ENCODE assay signal across 8 cellular contexts in the genomic region with DNA sequence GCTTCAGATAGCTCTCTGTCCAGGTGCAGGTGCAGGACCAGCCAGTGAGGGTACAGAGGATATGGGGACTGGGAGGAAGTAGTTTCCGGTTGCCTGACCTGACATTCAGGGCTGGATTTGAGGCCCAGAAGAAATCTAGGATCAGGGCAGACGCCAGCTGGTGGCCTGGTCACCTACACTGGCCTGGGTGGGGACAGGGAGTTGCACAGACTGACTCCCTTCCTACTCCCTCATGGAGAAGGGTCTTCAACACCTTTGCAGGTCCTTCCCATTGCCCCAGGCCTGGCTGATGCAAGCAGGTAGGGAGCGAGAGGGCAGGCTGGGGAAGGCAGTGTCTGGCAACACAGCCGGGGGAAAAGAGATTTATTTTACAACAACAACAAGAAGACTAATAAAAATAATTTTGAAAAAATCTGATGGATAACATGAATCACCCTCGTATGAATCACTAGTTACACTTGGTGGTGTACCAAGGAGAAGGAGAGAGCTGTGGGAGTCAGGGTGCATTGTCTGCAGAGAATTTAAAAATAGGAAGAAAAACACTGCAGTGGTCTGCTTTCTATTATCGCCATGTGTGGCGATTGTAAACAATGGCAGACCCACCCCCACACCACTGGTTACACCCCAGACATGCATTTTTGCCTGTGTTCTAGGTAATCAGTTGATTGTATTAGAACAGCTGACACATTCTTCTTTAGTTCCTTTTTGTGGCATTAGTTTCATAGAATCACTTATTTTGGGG.
DNase-seq lines count a peak whose midpoint lies in the region; ATAC-seq and TF ChIP-seq lines count a peak whose summit lies in the region.

No MANE protein-coding gene starts in this region.

- no peak overlapping the region for H3K4me3 Mint-ChIP-seq in central memory CD8-positive, alpha-beta T cell
- H3K4me3 Mint-ChIP-seq in mesothelial cell of epicardium = no peak overlapping the region

- H3K4me1 Mint-ChIP-seq in central memory CD8-positive, alpha-beta T cell = peaks cover 45% of the 10 kb centered on the region
- H3K4me1 Mint-ChIP-seq in mesothelial cell of epicardium = peaks cover 46% of the 10 kb centered on the region

- no peaks in the 10 kb centered on the region for H3K9me3 Mint-ChIP-seq in central memory CD8-positive, alpha-beta T cell
- H3K9me3 Mint-ChIP-seq in mesothelial cell of epicardium = no peaks in the 10 kb centered on the region

- H3K27ac Mint-ChIP-seq in central memory CD8-positive, alpha-beta T cell (ENCODE audit: low read depth) = peak overlapping the region; percentile 45
- no peak overlapping the region for H3K27ac Mint-ChIP-seq in mesothelial cell of epicardium

- peak; percentile 5 for ATAC-seq in GM21825 (IDR thresholded peaks at IDR 0.05; ENCODE audit: unreplicated experiment)
- ATAC-seq in central memory CD8-positive, alpha-beta T cell (replicated peaks; ENCODE audit: extremely low read depth, poor library complexity, severe bottlenecking) = no peak

- H3K27me3 Mint-ChIP-seq in central memory CD8-positive, alpha-beta T cell = peaks cover 9% of the 10 kb centered on the region
- H3K27me3 Mint-ChIP-seq in mesothelial cell of epicardium (ENCODE audit: low read depth) = no peaks in the 10 kb centered on the region

- H3K36me3 Mint-ChIP-seq in central memory CD8-positive, alpha-beta T cell (ENCODE audit: insufficient read depth) = peaks cover 2% of the 10 kb centered on the region
- H3K36me3 Mint-ChIP-seq in mesothelial cell of epicardium = no peaks in the 10 kb centered on the region

- TF ChIP-seq CTCF in mesothelial cell of epicardium (IDR thresholded peaks at IDR 0.05; ENCODE audit: unreplicated experiment) = no peak

- DNase-seq in AG08395 (ENCODE audit: low spot score) = peak; percentile 65
- DNase-seq in central memory CD8-positive, alpha-beta T cell (ENCODE audit: low spot score in 2 of 2) = no peak
- DNase-seq in stimulated activated CD8-positive, alpha-beta memory T cell treated with anti-CD3 and anti-CD28 coated beads, Interleukin-7, amount 100 ng/mL, for 4 hours (ENCODE audit: low read depth in 2 of 2) = peak; percentile 35 to 49
- DNase-seq in mesothelial cell of epicardium (ENCODE audit: low spot score in 2 of 2, unreplicated experiment in 2 of 2) = no peak
- no peak for DNase-seq in MV-4-11 (lab: John Stamatoyannopoulos, UW)
- no peak for DNase-seq in UCSD-AML1 (lab: John Stamatoyannopoulos, UW; ENCODE audit: unreplicated experiment)

TF ChIP-seq in PFSK-1, 5 proteins besides CTCF, POLR2A, EP300 and RAD21:
- TF ChIP-seq, protein P1, sequence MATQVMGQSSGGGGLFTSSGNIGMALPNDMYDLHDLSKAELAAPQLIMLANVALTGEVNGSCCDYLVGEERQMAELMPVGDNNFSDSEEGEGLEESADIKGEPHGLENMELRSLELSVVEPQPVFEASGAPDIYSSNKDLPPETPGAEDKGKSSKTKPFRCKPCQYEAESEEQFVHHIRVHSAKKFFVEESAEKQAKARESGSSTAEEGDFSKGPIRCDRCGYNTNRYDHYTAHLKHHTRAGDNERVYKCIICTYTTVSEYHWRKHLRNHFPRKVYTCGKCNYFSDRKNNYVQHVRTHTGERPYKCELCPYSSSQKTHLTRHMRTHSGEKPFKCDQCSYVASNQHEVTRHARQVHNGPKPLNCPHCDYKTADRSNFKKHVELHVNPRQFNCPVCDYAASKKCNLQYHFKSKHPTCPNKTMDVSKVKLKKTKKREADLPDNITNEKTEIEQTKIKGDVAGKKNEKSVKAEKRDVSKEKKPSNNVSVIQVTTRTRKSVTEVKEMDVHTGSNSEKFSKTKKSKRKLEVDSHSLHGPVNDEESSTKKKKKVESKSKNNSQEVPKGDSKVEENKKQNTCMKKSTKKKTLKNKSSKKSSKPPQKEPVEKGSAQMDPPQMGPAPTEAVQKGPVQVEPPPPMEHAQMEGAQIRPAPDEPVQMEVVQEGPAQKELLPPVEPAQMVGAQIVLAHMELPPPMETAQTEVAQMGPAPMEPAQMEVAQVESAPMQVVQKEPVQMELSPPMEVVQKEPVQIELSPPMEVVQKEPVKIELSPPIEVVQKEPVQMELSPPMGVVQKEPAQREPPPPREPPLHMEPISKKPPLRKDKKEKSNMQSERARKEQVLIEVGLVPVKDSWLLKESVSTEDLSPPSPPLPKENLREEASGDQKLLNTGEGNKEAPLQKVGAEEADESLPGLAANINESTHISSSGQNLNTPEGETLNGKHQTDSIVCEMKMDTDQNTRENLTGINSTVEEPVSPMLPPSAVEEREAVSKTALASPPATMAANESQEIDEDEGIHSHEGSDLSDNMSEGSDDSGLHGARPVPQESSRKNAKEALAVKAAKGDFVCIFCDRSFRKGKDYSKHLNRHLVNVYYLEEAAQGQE (IDR thresholded peaks at IDR 0.05; ENCODE audit: insufficient read depth in 1 of 2, low read depth in 2 of 2, low read length in 2 of 2) = peak in 1 of 2 experiments; percentile 32; a peak in 1 of 4 replicates
- TF ChIP-seq FOXP2 (optimal IDR thresholded peaks at IDR 0.05; ENCODE audit: borderline replicate concordance, extremely low read depth, extremely low read length, insufficient read depth) = no peak
- peak; percentile 47; the same call in 1 of the 2 replicates for TF ChIP-seq SIN3A (IDR thresholded peaks at IDR 0.05; ENCODE audit: borderline replicate concordance, insufficient read depth, low read length)
- no peak for TF ChIP-seq POLR2AphosphoS5 (IDR thresholded peaks at IDR 0.05; ENCODE audit: low read depth, low read length)

Comparison
In these comparisons a context has a peak if more than half of its experiments do, and no peak if none do; other contexts are left out.
1. DNase-seq: peak in AG08395 (single experiment) and stimulated activated CD8-positive, alpha-beta memory T cell treated with anti-CD3 and anti-CD28 coated beads, Interleukin-7, amount 100 ng/mL, for 4 hours (2 of 2); none in central memory CD8-positive, alpha-beta T cell (0 of 2), mesothelial cell of epicardium (0 of 2), MV-4-11 (single experiment) and UCSD-AML1 (single experiment).